Comparison of ENCODE assay signal across 10 cellular contexts in genomic region chr5:119072496-119072895, GRCh38. TPM values are rescaled to one million over a fixed set of nuclear protein-coding genes. Genes with fewer than 3 reads are reported as not detected.
A peak's percentile ranks its signal among the peaks of the same experiment; 100 is the strongest.
DNase-seq lines count a peak whose midpoint lies in the region; FAIRE-seq and TF ChIP-seq lines count a peak whose summit lies in the region.
"Had no signal": no experiment of that assay in that cellular context is flagged by ENCODE, and none has a peak within 500 bp of the region (broad histone marks: within the 10 kb centered on the region; RNA-seq: fewer than 3 reads in every experiment).

No MANE protein-coding gene starts in this region.

- peak overlapping the region; percentile 85 for H3K9ac ChIP-seq in Loucy (ENCODE audit: low read depth, low read length, poor library complexity, severe bottlenecking)

- DNase-seq in CD4-positive, alpha-beta memory T cell, result no peak
- DNase-seq in coronary artery (ENCODE audit: low spot score) (no peak), nephron progenitor cell (no peak), NCI-H748 treated with DMSO at 0.1 percent for 48 hours (lab: John Stamatoyannopoulos, UW) (no peak), H54 (ENCODE audit: insufficient read length, low spot score) (no peak), UCSD-AML1 (lab: John Stamatoyannopoulos, UW; ENCODE audit: unreplicated experiment) (no peak), DMS114 treated with DMSO at 0.1 percent for 48 hours (lab: John Stamatoyannopoulos, UW; ENCODE audit: unreplicated experiment) (no peak)
- DNase-seq: hypothalamus, NCI-H1930 had no signal

- TF ChIP-seq CTCF in Loucy (conservative IDR thresholded peaks at IDR 0.05; ENCODE audit: low read length) (no peak), coronary artery (IDR thresholded peaks at IDR 0.05) (no peak), nephron progenitor cell (IDR thresholded peaks at IDR 0.05) (no peak)

- intact Hi-C loops in CD4-positive, alpha-beta memory T cell (cut with micrococcal nuclease), result no loop called here

- H3K4me1 Mint-ChIP-seq in CD4-positive, alpha-beta memory T cell, result peaks cover 24 to 51% (median 33%) of the 10 kb centered on the region in 4 donors
- peaks cover 40% of the 10 kb centered on the region for H3K4me1 Mint-ChIP-seq in nephron progenitor cell

- peaks cover 0 to 6% (median 0%) of the 10 kb centered on the region in 8 donors for H3K9me3 Mint-ChIP-seq in CD4-positive, alpha-beta memory T cell
- H3K9me3 Mint-ChIP-seq in nephron progenitor cell, result no peaks in the 10 kb centered on the region

- H3K27me3 ChIP-seq in CD4-positive, alpha-beta memory T cell (ENCODE audit: insufficient read depth, low read length), result no peaks in the 10 kb centered on the region
- no peaks in the 10 kb centered on the region for H3K27me3 ChIP-seq in Loucy (ENCODE audit: insufficient read depth, low read length, poor library complexity, severe bottlenecking)

- peaks cover 0 to 2% of the 10 kb centered on the region in 2 donors for H3K27me3 Mint-ChIP-seq in CD4-positive, alpha-beta memory T cell
- peaks cover 3% of the 10 kb centered on the region for H3K27me3 Mint-ChIP-seq in nephron progenitor cell (ENCODE audit: low read depth, poor library complexity)

- no peak overlapping the region for H3K27ac ChIP-seq in CD4-positive, alpha-beta memory T cell (ENCODE audit: low read depth, low read length)
- no peak overlapping the region for H3K27ac ChIP-seq in coronary artery

- H3K79me2 ChIP-seq in Loucy (ENCODE audit: insufficient read depth, low read length), result peaks cover 52% of the 10 kb centered on the region

- peak overlapping the region; percentile 75 for H3K4me2 ChIP-seq in Loucy (ENCODE audit: low read depth, low read length, poor library complexity, severe bottlenecking)

- peaks cover 4% of the 10 kb centered on the region for H4K20me1 ChIP-seq in Loucy (ENCODE audit: insufficient read depth, low read length, poor library complexity, severe bottlenecking)

- TF ChIP-seq POLR2A in H54 (IDR thresholded peaks at IDR 0.05; ENCODE audit: low read depth, low read length), result no peak

- H3K4me1 ChIP-seq in CD4-positive, alpha-beta memory T cell (ENCODE audit: insufficient read depth, low read length), result peaks cover 52% of the 10 kb centered on the region
- H3K4me1 ChIP-seq in Loucy (ENCODE audit: insufficient read depth, low read length, poor library complexity, severe bottlenecking), result peaks cover 13% of the 10 kb centered on the region

- peak overlapping the region in 3 of 7 donors; percentile 52 to 75 (median 74) for H3K27ac Mint-ChIP-seq in CD4-positive, alpha-beta memory T cell
- H3K27ac Mint-ChIP-seq in nephron progenitor cell, result no peak overlapping the region

- FAIRE-seq in H54 (lab: Jason Lieb, UNC), result no peak

- no peaks in the 10 kb centered on the region for H3K9me3 ChIP-seq in CD4-positive, alpha-beta memory T cell (ENCODE audit: control insufficient read depth in 1 of 2, low read length in 2 of 2)
- no peaks in the 10 kb centered on the region for H3K9me3 ChIP-seq in Loucy (ENCODE audit: insufficient read depth, low read depth, low read length)

- H3K9me2 ChIP-seq in Loucy (replicated peaks; ENCODE audit: low read depth, low read length), result no peaks in the 10 kb centered on the region

- CTCF ChIA-PET in CD4-positive, alpha-beta memory T cell (lab: Charles Lee; ENCODE audit: partially characterized antibody), result no interaction called here

- no peaks in the 10 kb centered on the region for H3K36me3 ChIP-seq in CD4-positive, alpha-beta memory T cell (ENCODE audit: insufficient read depth, low read length)
- H3K36me3 ChIP-seq in Loucy (ENCODE audit: insufficient read depth, low read length), result no peaks in the 10 kb centered on the region

- peak overlapping the region; percentile 20 to 76 (median 46) for H3K4me3 Mint-ChIP-seq in CD4-positive, alpha-beta memory T cell
- H3K4me3 Mint-ChIP-seq in nephron progenitor cell, result peak overlapping the region; percentile 83

- no peak overlapping the region for H2AFZ ChIP-seq in Loucy (ENCODE audit: low read length)

- POLR2A ChIA-PET in CD4-positive, alpha-beta memory T cell (lab: Charles Lee; ENCODE audit: partially characterized antibody), result no interaction called here

- H3K36me3 Mint-ChIP-seq in CD4-positive, alpha-beta memory T cell, result peaks cover 4% of the 10 kb centered on the region in 2 donors
- no peaks in the 10 kb centered on the region for H3K36me3 Mint-ChIP-seq in nephron progenitor cell (ENCODE audit: low read depth)

- H3K4me3 ChIP-seq in CD4-positive, alpha-beta memory T cell (ENCODE audit: low read length in 2 of 2), result no peak overlapping the region
- peak overlapping the region; percentile 80 for H3K4me3 ChIP-seq in Loucy (ENCODE audit: low read length, poor library complexity, severe bottlenecking)
- H3K4me3 ChIP-seq in coronary artery, result peak overlapping the region; percentile 92

- H3F3A ChIP-seq in Loucy (ENCODE audit: low read depth), result no peaks in the 10 kb centered on the region

RNA-seq across cellular contexts. Expression of gene DMXL1, which starts 1.6 kb away (rescaled TPM):
- 10 to 100 TPM; 33.2 to 37.9 TPM for total RNA-seq in CD4-positive, alpha-beta memory T cell
- 10 to 100 TPM; 10.3 to 13.7 TPM for polyA plus RNA-seq in CD4-positive, alpha-beta memory T cell

Comparison
In these comparisons a context has a peak if more than half of its experiments do, and no peak if none do; other contexts are left out.
1. H3K4me3 ChIP-seq: peak in Loucy (single experiment) and coronary artery (single experiment); none in CD4-positive, alpha-beta memory T cell (0 of 2).